ENCODE assay signal across 23 cellular contexts in genomic region chr1:219130536-219130935, GRCh38. TPM values are rescaled to one million over a fixed set of nuclear protein-coding genes. Genes with fewer than 3 reads are reported as not detected.
DNase-seq lines count a peak whose midpoint lies in the region; ATAC-seq and TF ChIP-seq lines count a peak whose summit lies in the region.
"Had no signal": no experiment of that assay in that cellular context is flagged by ENCODE, and none has a peak within 500 bp of the region (broad histone marks: within the 10 kb centered on the region; RNA-seq: fewer than 3 reads in every experiment).

No MANE protein-coding gene starts in this region.

- H3K27ac Mint-ChIP-seq in natural killer cell: no peak overlapping the region
- H3K27ac Mint-ChIP-seq: CD8-positive, alpha-beta memory T cell had no signal

- intact Hi-C loops in natural killer cell (cut with micrococcal nuclease): no loop called here

- ATAC-seq in GM18909 (IDR thresholded peaks at IDR 0.05; ENCODE audit: poor library complexity, unreplicated experiment) (peak; percentile 46), HG02840 (IDR thresholded peaks at IDR 0.05; ENCODE audit: low FRiP score, unreplicated experiment) (peak; percentile 63), natural killer cell (no peak), GM21447 (IDR thresholded peaks at IDR 0.05; ENCODE audit: unreplicated experiment) (no peak), GM19397 (IDR thresholded peaks at IDR 0.05; ENCODE audit: unreplicated experiment) (no peak)
- ATAC-seq: HCT116, Right ventricle myocardium inferior had no signal

- no peaks in the 10 kb centered on the region for H3K27me3 Mint-ChIP-seq in natural killer cell (ENCODE audit: low read depth in 2 of 2)

- no peaks in the 10 kb centered on the region for H3K36me3 Mint-ChIP-seq in natural killer cell

- no peak for TF ChIP-seq CTCF in GM06990 (IDR thresholded peaks at IDR 0.05; ENCODE audit: insufficient read depth, low read length, poor library complexity, severe bottlenecking)
- no peak for TF ChIP-seq CTCF in cardiac fibroblast (IDR thresholded peaks at IDR 0.05; ENCODE audit: low read depth, low read length)
- TF ChIP-seq CTCF in natural killer cell (IDR thresholded peaks at IDR 0.05): no peak

- DNase-seq in GM06990 (ENCODE audit: extremely low read depth, insufficient read length) (peak; percentile 4), cardiac fibroblast (ENCODE audit: low read depth in 2 of 2) (peak; percentile 44 to 81), natural killer cell (no peak)
- no peak for DNase-seq in activated CD4-positive, alpha-beta T cell treated with anti-CD3 and anti-CD28 coated beads, Interleukin-2, amount 50 U/mL, for 48 hours
- DNase-seq: CD8-positive, alpha-beta memory T cell; GDM1; GM23248; Karpas-422; MG63; NCI-H1105; NCI-H1694 treated with DMSO at 0.1 percent for 48 hours; NCI-H2107; NCI-H2227 treated with DMSO at 0.1 percent for 48 hours; NCI-H524 treated with DMSO at 0.1 percent for 48 hours; Peyer's patch; T-helper 1 cell had no signal

- no peaks in the 10 kb centered on the region for H3K4me1 Mint-ChIP-seq in natural killer cell
- H3K4me1 Mint-ChIP-seq: CD8-positive, alpha-beta memory T cell had no signal

- H3K4me3 ChIP-seq in GM06990 (replicated peaks; ENCODE audit: low read depth, low read length): no peak overlapping the region
- H3K4me3 ChIP-seq in cardiac fibroblast (replicated peaks in 1 of 2; ENCODE audit: low read depth in 2 of 2, low read length in 2 of 2): no peak overlapping the region
- H3K4me3 ChIP-seq: BLaER1 treated with 17β-estradiol and CSF1 and Interleukin-3, amounts not matched to agents 10 nM and 100 nM; GM23248; MG63; Peyer's patch had no signal

- no peaks in the 10 kb centered on the region for H3K36me3 ChIP-seq in GM06990 (ENCODE audit: control insufficient read depth, insufficient read depth, low read length)
- H3K36me3 ChIP-seq: BLaER1 treated with 17β-estradiol and CSF1 and Interleukin-3, amounts not matched to agents 10 nM and 100 nM; MG63; Peyer's patch had no signal

- peaks cover 5 to 10% of the 10 kb centered on the region in 2 donors for H3K9me3 Mint-ChIP-seq in natural killer cell

- H3K27me3 ChIP-seq in GM06990 (replicated peaks; ENCODE audit: control insufficient read depth, insufficient read depth, low read length): no peaks in the 10 kb centered on the region
- H3K27me3 ChIP-seq: BLaER1 treated with 17β-estradiol and CSF1 and Interleukin-3, amounts not matched to agents 10 nM and 100 nM; MG63; Peyer's patch had no signal

- no peak overlapping the region for H3K4me3 Mint-ChIP-seq in natural killer cell
- H3K4me3 Mint-ChIP-seq: CD8-positive, alpha-beta memory T cell had no signal

RNA-seq across cellular contexts. Expression of gene LYPLAL1, which starts 43.1 kb away (rescaled TPM):
- total RNA-seq in natural killer cell: 10 to 100 TPM; 13.1 to 18.3 (median 15.9) TPM

Comparison
In these comparisons a context has a peak if more than half of its experiments do, and no peak if none do; other contexts are left out.
1. DNase-seq: peak in GM06990 (single experiment) and cardiac fibroblast (2 of 2); none in natural killer cell (single experiment) and activated CD4-positive, alpha-beta T cell treated with anti-CD3 and anti-CD28 coated beads, Interleukin-2, amount 50 U/mL, for 48 hours (0 of 2).
2. ATAC-seq: peak in GM18909 (single experiment) and HG02840 (single experiment); none in natural killer cell (0 of 3), GM21447 (single experiment) and GM19397 (single experiment).